ENCODE assay signal across 20 cellular contexts in genomic region chr11:66870616-66871520, GRCh38. TPM values are rescaled to one million over a fixed set of nuclear protein-coding genes. Genes with fewer than 3 reads are reported as not detected.
DNase-seq lines count a peak whose midpoint lies in the region; ATAC-seq, FAIRE-seq and TF ChIP-seq lines count a peak whose summit lies in the region.
"Had no signal": no experiment of that assay in that cellular context is flagged by ENCODE, and none has a peak within 500 bp of the region (broad histone marks: within the 10 kb centered on the region; RNA-seq: fewer than 3 reads in every experiment).

No MANE protein-coding gene starts in this region.

- TF ChIP-seq POLR2A in breast epithelium (IDR thresholded peaks at IDR 0.05), result no peak
- TF ChIP-seq POLR2A in HepG2 (IDR thresholded peaks at IDR 0.05; ENCODE audit: insufficient read depth in 1 of 2, low read depth in 2 of 2, low read length in 2 of 2), result no peak

- TF ChIP-seq CTCF in MCF 10A (IDR thresholded peaks at IDR 0.05; ENCODE audit: unreplicated experiment), result no peak
- no peak for TF ChIP-seq CTCF in breast epithelium (IDR thresholded peaks at IDR 0.05)
- no peak for TF ChIP-seq CTCF in mammary epithelial cell (conservative IDR thresholded peaks at IDR 0.05 in 1 of 2, IDR thresholded peaks at IDR 0.05 in 1 of 2; ENCODE audit: extremely low read depth in 1 of 2, insufficient read depth in 1 of 2, low read depth in 1 of 2, low read length in 2 of 2)
- no peak for TF ChIP-seq CTCF in HepG2 (CRISPR knock-in tag; IDR thresholded peaks at IDR 0.05)

- no peak overlapping the region for H3K4me3 Mint-ChIP-seq in MCF 10A (ENCODE audit: unreplicated experiment)
- H3K4me3 Mint-ChIP-seq: B cell; CD8-positive, alpha-beta T cell; IgD-negative memory B cell had no signal

- no peak overlapping the region for H3K27ac Mint-ChIP-seq in MCF 10A (ENCODE audit: low read depth, unreplicated experiment)
- H3K27ac Mint-ChIP-seq: B cell; CD8-positive, alpha-beta T cell; IgD-negative memory B cell had no signal

- H4K20me1 ChIP-seq in mammary epithelial cell (ENCODE audit: insufficient read depth, low read length), result no peaks in the 10 kb centered on the region
- H4K20me1 ChIP-seq in HepG2 (ENCODE audit: insufficient read depth, low read length), result peaks cover 6% of the 10 kb centered on the region

- POLR2A ChIA-PET in MCF 10A (lab: Yijun Ruan, JAX), result interaction anchor here (1.4 kb wide), 1 partner anchor 10 kb away, joined by 3 read pairs; no protein-coding TSS in a partner anchor
- POLR2A ChIA-PET in HepG2 (lab: Yijun Ruan, JAX), result no interaction called here

- 87% methylated on average over 22 of the region's 39 CpGs for WGBS in mammary epithelial cell (ENCODE audit: low coverage, missing lambda C conversion rate)
- WGBS in HepG2 (ENCODE audit: low lambda C conversion rate), result 97% methylated on average over 24 of the region's 39 CpGs

- H3K79me2 ChIP-seq in mammary epithelial cell (ENCODE audit: insufficient read depth, low read length), result peaks cover 14% of the 10 kb centered on the region
- H3K79me2 ChIP-seq in HepG2 (ENCODE audit: insufficient read depth, low read length), result peaks cover 3% of the 10 kb centered on the region

- H3K27me3 ChIP-seq in breast epithelium (no peaks in the 10 kb centered on the region), mammary epithelial cell (ENCODE audit: insufficient read depth, low read length) (no peaks in the 10 kb centered on the region), HepG2 (ENCODE audit: control insufficient read depth in 1 of 2, insufficient read depth in 2 of 2, low read length in 2 of 2) (no peaks in the 10 kb centered on the region)
- H3K27me3 ChIP-seq: BLaER1 treated with 17β-estradiol and CSF1 and Interleukin-3, amounts not matched to agents 10 nM and 100 nM had no signal

- ATAC-seq in HepG2, result no peak
- ATAC-seq: A549; CD8-positive, alpha-beta T cell; HCT116 had no signal

- intact Hi-C loops in MCF 10A (cut with micrococcal nuclease) (no loop called here), breast epithelium (cut with DNase I; ENCODE audit: low total_unique reads) (no loop called here), mammary epithelial cell (cut with micrococcal nuclease) (no loop called here), HepG2 (cut with micrococcal nuclease; ENCODE audit: unreplicated experiment) (no loop called here)

- H3K4me1 ChIP-seq in breast epithelium (no peaks in the 10 kb centered on the region), mammary epithelial cell (ENCODE audit: insufficient read depth, low read length) (peaks cover 8% of the 10 kb centered on the region), HepG2 (ENCODE audit: insufficient read depth, low read length) (peaks cover 11% of the 10 kb centered on the region)

- no peak for TF ChIP-seq EP300 in HepG2 (IDR thresholded peaks at IDR 0.05; ENCODE audit: low read depth in 2 of 2, low read length in 2 of 2)
- TF ChIP-seq EP300 in HepG2 (CRISPR knock-in tag; IDR thresholded peaks at IDR 0.05; ENCODE audit: borderline replicate concordance), result no peak

- DNase-seq in MCF 10A (ENCODE audit: unreplicated experiment) (no peak), breast epithelium (ENCODE audit: low spot score in 2 of 2) (no peak), mammary epithelial cell (no peak), HepG2 (ENCODE audit: low spot score) (no peak), epidermal melanocyte (ENCODE audit: insufficient read length, low spot score) (no peak), HTR-8/SVneo (ENCODE audit: insufficient read length, low spot score) (no peak), NCI-H2196 (lab: John Stamatoyannopoulos, UW; ENCODE audit: unreplicated experiment) (no peak)
- DNase-seq: Calu3; CD8-positive, alpha-beta T cell; DMS79 treated with DMSO at 0.1 percent for 48 hours; GF-D8; GOT3; H7; KBM-7 had no signal

- H2AFZ ChIP-seq in mammary epithelial cell (ENCODE audit: low read depth, low read length) (no peak overlapping the region), HepG2 (ENCODE audit: low read length) (no peak overlapping the region)

- H3K4me2 ChIP-seq in mammary epithelial cell (ENCODE audit: insufficient read depth, low read depth, low read length) (no peak overlapping the region), HepG2 (ENCODE audit: low read depth, low read length) (no peak overlapping the region)
- H3K4me2 ChIP-seq: A549; BLaER1 treated with 17β-estradiol and CSF1 and Interleukin-3, amounts not matched to agents 10 nM and 100 nM had no signal

- BruUV-seq in MCF 10A (replicated peaks; lab: Mats Ljungman, UMichigan), result TSS peak; percentile 25
- TSS peak; percentile 57 for BruUV-seq in mammary epithelial cell (replicated peaks; lab: Mats Ljungman, UMichigan)
- BruUV-seq in HepG2 (replicated peaks; lab: Mats Ljungman, UMichigan), result TSS peak; percentile 73

- peaks cover 12% of the 10 kb centered on the region for H3K4me1 Mint-ChIP-seq in MCF 10A (ENCODE audit: insufficient read depth, unreplicated experiment)

- H3K9me3 Mint-ChIP-seq in MCF 10A (ENCODE audit: unreplicated experiment), result no peaks in the 10 kb centered on the region
- H3K9me3 Mint-ChIP-seq: CD8-positive, alpha-beta T cell; IgD-negative memory B cell had no signal

- H3K9ac ChIP-seq in mammary epithelial cell (ENCODE audit: insufficient read depth, low read length) (no peak overlapping the region), HepG2 (ENCODE audit: insufficient read depth, low read depth, low read length) (no peak overlapping the region)

- H3K9me3 ChIP-seq in breast epithelium (no peaks in the 10 kb centered on the region), mammary epithelial cell (replicated peaks; ENCODE audit: insufficient read depth, low read length) (no peaks in the 10 kb centered on the region), HepG2 (ENCODE audit: low read length) (no peaks in the 10 kb centered on the region)
- H3K9me3 ChIP-seq: A549; BLaER1 treated with 17β-estradiol and CSF1 and Interleukin-3, amounts not matched to agents 10 nM and 100 nM had no signal

- dilution Hi-C loops in mammary epithelial cell (cut with HindIII; ENCODE audit: low sequenced_read_pairs), result no loop called here

- FAIRE-seq in HepG2 (lab: Jason Lieb, UNC), result no peak
- no peak for FAIRE-seq in HTR-8/SVneo (lab: Jason Lieb, UNC)
- FAIRE-seq: A549 had no signal

- peaks cover 20% of the 10 kb centered on the region for H3K36me3 Mint-ChIP-seq in MCF 10A (ENCODE audit: insufficient read depth, unreplicated experiment)
- H3K36me3 Mint-ChIP-seq: IgD-negative memory B cell had no signal

- in situ Hi-C loops in mammary epithelial cell (cut with MboI; ENCODE audit: low sequenced_read_pairs in 2 of 2) (no loop called here), HepG2 (cut with HindIII; ENCODE audit: extremely low pct_ligation_motif_present, low pct_unique_long_range_greater_than_20kb) (no loop called here)

- no peak for TF ChIP-seq RAD21 in HepG2 (CRISPR knock-in tag; IDR thresholded peaks at IDR 0.05)

- CTCF ChIA-PET in MCF 10A (lab: Yijun Ruan, JAX), result interaction anchor here (0.6 kb wide), 1 partner anchor 101 kb away, joined by 3 read pairs; no protein-coding TSS in a partner anchor
- CTCF ChIA-PET in mammary epithelial cell (lab: Charles Lee; ENCODE audit: low non-redundant PET), result no interaction called here
- CTCF ChIA-PET in HepG2 (lab: Yijun Ruan, JAX; ENCODE audit: low intra/inter-chr PET ratio, low total read pairs), result no interaction called here

- H3K27ac ChIP-seq in breast epithelium (no peak overlapping the region), mammary epithelial cell (ENCODE audit: insufficient read depth, low read depth, low read length) (no peak overlapping the region), HepG2 (ENCODE audit: extremely low read length, insufficient read depth, low read length) (no peak overlapping the region)
- H3K27ac ChIP-seq: 22Rv1; A549; BLaER1 treated with 17β-estradiol and CSF1 and Interleukin-3, amounts not matched to agents 10 nM and 100 nM had no signal

- H3K36me3 ChIP-seq in breast epithelium (no peaks in the 10 kb centered on the region), mammary epithelial cell (ENCODE audit: insufficient read depth, low read length) (peaks cover 15% of the 10 kb centered on the region), HepG2 (replicated peaks in 1 of 2; ENCODE audit: control insufficient read depth in 1 of 2, insufficient read depth in 2 of 2, low read length in 2 of 2) (peaks cover 21 to 56% of the 10 kb centered on the region in 2 experiments; a peak in 4 of 5 replicates)

- no peak overlapping the region for H3K4me3 ChIP-seq in breast epithelium
- H3K4me3 ChIP-seq in mammary epithelial cell (replicated peaks in 1 of 3; ENCODE audit: insufficient read depth in 1 of 3, low read depth in 2 of 3, low read length in 3 of 3), result no peak overlapping the region
- H3K4me3 ChIP-seq in HepG2 (replicated peaks in 1 of 3; ENCODE audit: insufficient read depth in 1 of 3, low read depth in 2 of 3, low read length in 3 of 3), result no peak overlapping the region
- H3K4me3 ChIP-seq: A549; BLaER1 treated with 17β-estradiol and CSF1 and Interleukin-3, amounts not matched to agents 10 nM and 100 nM had no signal

- H3K27me3 Mint-ChIP-seq in MCF 10A (ENCODE audit: insufficient read depth, unreplicated experiment), result no peaks in the 10 kb centered on the region

RNA-seq across cellular contexts. Expression of gene LRFN4, which starts 14.0 kb away (rescaled TPM):
- 30.4 and 39.9 TPM in 2 replicates for total RNA-seq in MCF 10A (2022)
- 10 to 100 TPM in 2 of 3 donors, 1 to 10 TPM in 1; 5.2 to 14.4 (median 11.7) TPM for total RNA-seq in breast epithelium
- total RNA-seq in mammary epithelial cell, result 10 to 100 TPM; 21.3 to 26.2 TPM
- polyA plus RNA-seq in mammary epithelial cell, result 11.3 TPM
- 1.3 TPM for polyA minus RNA-seq in mammary epithelial cell
- 4.4 and 6.8 TPM in 2 replicates for total RNA-seq in HepG2 (2016; rRNA removed; fragmentation: Illumina TruSeq; extraction: Trizol)
- 1.1 TPM in 2 replicates for total RNA-seq in HepG2 (2016; cell fraction: cytosol; rRNA removed; fragmentation: Illumina TruSeq; extraction: Trizol; ENCODE audit: low read depth)
- total RNA-seq in HepG2 (2016; cell fraction: insoluble cytoplasmic fraction; rRNA removed; fragmentation: Illumina TruSeq; extraction: Trizol), result 3.5 and 6.4 TPM in 2 replicates
- total RNA-seq in HepG2 (2016; cell fraction: membrane; rRNA removed; fragmentation: Illumina TruSeq; extraction: Trizol), result 4.1 and 5.5 TPM in 2 replicates
- total RNA-seq in HepG2 (2016; cell fraction: nucleus; rRNA removed; fragmentation: Illumina TruSeq; extraction: Trizol), result 2.9 and 5.5 TPM in 2 replicates
- polyA plus RNA-seq in HepG2 (2011; rRNA removed), result 1.3 and 2.4 TPM in 2 replicates
- polyA plus RNA-seq in HepG2 (2011; cell fraction: cytosol; rRNA removed), result 1.7 and 3.3 TPM in 2 replicates
- 7.1 and 9.6 TPM in 2 replicates for polyA plus RNA-seq in HepG2 (2011; cell fraction: nucleus; rRNA removed)
- polyA plus RNA-seq in HepG2 (2012), result 1.2 and 2.5 TPM in 2 replicates
- 1.4 and 1.5 TPM in 2 replicates for polyA plus RNA-seq in HepG2 (2016; cell fraction: cytosol; fragmentation: Illumina TruSeq; extraction: Trizol; ENCODE audit: low read depth)
- polyA plus RNA-seq in HepG2 (2016; cell fraction: insoluble cytoplasmic fraction; fragmentation: Illumina TruSeq; extraction: Trizol; ENCODE audit: low read depth), result 3.8 and 4.4 TPM in 2 replicates
- polyA plus RNA-seq in HepG2 (2016; cell fraction: membrane; fragmentation: Illumina TruSeq; extraction: Trizol; ENCODE audit: low read depth), result 3.3 and 4.1 TPM in 2 replicates
- polyA plus RNA-seq in HepG2 (2016; cell fraction: nucleus; fragmentation: Illumina TruSeq; extraction: Trizol; ENCODE audit: insufficient read depth, low read depth), result 7.3 and 8.5 TPM in 2 replicates
- polyA minus RNA-seq in HepG2 (2011; rRNA and poly(A)+ RNA removed; ENCODE audit: low replicate concordance), result 3.9 and 38.9 TPM in 2 replicates
- 2.7 and 3.0 TPM in 2 replicates for polyA minus RNA-seq in HepG2 (2011; cell fraction: cytosol; rRNA and poly(A)+ RNA removed)
- polyA minus RNA-seq in HepG2 (2011; cell fraction: nucleus; rRNA and poly(A)+ RNA removed), result 1.1 and 1.5 TPM in 2 replicates

RNA-seq across cellular contexts. Expression of gene RCE1, which starts 27.6 kb away (rescaled TPM):
- total RNA-seq in MCF 10A (2022) (23.3 and 27.7 TPM in 2 replicates), breast epithelium (10 to 100 TPM; 10.7 to 23.9 (median 21.5) TPM), mammary epithelial cell (10 to 100 TPM; 19.0 to 21.0 TPM), HepG2 (2016; rRNA removed; fragmentation: Illumina TruSeq; extraction: Trizol) (8.0 and 22.2 TPM in 2 replicates)
- polyA plus RNA-seq in mammary epithelial cell (20.8 TPM), HepG2 (2011; rRNA removed) (22.4 and 29.3 TPM in 2 replicates)
- 30.3 TPM for polyA minus RNA-seq in mammary epithelial cell
- 5.3 and 5.8 TPM in 2 replicates for total RNA-seq in HepG2 (2016; cell fraction: cytosol; rRNA removed; fragmentation: Illumina TruSeq; extraction: Trizol; ENCODE audit: low read depth)
- total RNA-seq in HepG2 (2016; cell fraction: insoluble cytoplasmic fraction; rRNA removed; fragmentation: Illumina TruSeq; extraction: Trizol), result 8.3 and 23.5 TPM in 2 replicates
- 9.8 and 10.6 TPM in 2 replicates for total RNA-seq in HepG2 (2016; cell fraction: membrane; rRNA removed; fragmentation: Illumina TruSeq; extraction: Trizol)
- 18.1 and 22.0 TPM in 2 replicates for total RNA-seq in HepG2 (2016; cell fraction: nucleus; rRNA removed; fragmentation: Illumina TruSeq; extraction: Trizol)
- 18.4 and 29.0 TPM in 2 replicates for polyA plus RNA-seq in HepG2 (2011; cell fraction: cytosol; rRNA removed)
- polyA plus RNA-seq in HepG2 (2011; cell fraction: nucleus; rRNA removed), result 56.2 and 66.8 TPM in 2 replicates
- 14.4 and 22.1 TPM in 2 replicates for polyA plus RNA-seq in HepG2 (2012)
- 5.7 and 6.5 TPM in 2 replicates for polyA plus RNA-seq in HepG2 (2016; cell fraction: cytosol; fragmentation: Illumina TruSeq; extraction: Trizol; ENCODE audit: low read depth)
- polyA plus RNA-seq in HepG2 (2016; cell fraction: insoluble cytoplasmic fraction; fragmentation: Illumina TruSeq; extraction: Trizol; ENCODE audit: low read depth), result 9.5 and 11.9 TPM in 2 replicates
- 8.8 and 9.5 TPM in 2 replicates for polyA plus RNA-seq in HepG2 (2016; cell fraction: membrane; fragmentation: Illumina TruSeq; extraction: Trizol; ENCODE audit: low read depth)
- polyA plus RNA-seq in HepG2 (2016; cell fraction: nucleus; fragmentation: Illumina TruSeq; extraction: Trizol; ENCODE audit: insufficient read depth, low read depth), result 41.3 and 46.5 TPM in 2 replicates
- 40.2 and 41.8 TPM in 2 replicates for polyA minus RNA-seq in HepG2 (2011; rRNA and poly(A)+ RNA removed; ENCODE audit: low replicate concordance)
- polyA minus RNA-seq in HepG2 (2011; cell fraction: cytosol; rRNA and poly(A)+ RNA removed), result 11.0 and 11.1 TPM in 2 replicates
- 16.7 and 18.8 TPM in 2 replicates for polyA minus RNA-seq in HepG2 (2011; cell fraction: nucleus; rRNA and poly(A)+ RNA removed)
